In the genomic region with DNA sequence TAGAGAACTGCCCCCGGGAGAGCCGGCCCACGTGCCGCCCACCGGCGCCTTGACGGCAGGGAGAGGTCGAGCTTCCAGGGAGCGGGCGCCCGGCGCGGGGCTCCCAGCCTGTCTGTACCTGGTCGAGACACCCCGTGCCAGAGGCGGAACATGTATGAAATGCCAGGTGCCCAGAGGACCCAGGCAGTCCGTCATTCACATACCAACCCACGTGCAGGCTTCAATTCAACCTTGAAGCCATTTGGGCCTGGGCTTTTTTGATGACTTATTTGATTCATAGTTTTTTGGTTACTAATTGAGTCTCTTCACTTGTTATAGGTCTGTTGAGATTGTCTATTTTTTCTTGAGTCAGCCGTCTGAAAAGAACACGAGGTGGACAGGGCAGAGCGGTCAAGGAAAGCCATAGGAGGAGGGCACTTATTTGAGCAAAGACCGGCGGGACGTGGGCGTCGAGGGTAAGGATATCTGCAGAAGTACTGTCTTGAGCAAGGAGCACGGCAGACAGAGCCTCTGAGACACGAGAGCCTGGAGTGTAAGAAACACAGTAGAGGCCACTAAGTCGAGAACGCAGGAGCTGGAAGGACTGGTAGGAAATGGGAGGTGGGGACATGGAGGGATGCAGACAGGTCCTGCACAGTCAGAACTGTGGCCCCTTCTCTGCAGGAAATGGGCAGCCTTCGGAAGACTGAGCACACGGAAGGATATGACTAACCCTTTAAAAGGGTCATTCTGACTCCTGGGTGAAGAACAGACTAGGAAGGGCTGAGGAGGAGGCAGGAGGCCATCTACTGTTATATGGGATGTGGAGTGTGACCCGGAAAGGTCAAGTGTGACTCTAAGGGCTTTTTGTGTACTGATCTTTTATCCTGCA, we compare ENCODE assay signal across 8 cellular contexts. TPM values are rescaled to one million over a fixed set of nuclear protein-coding genes. Genes with fewer than 3 reads are reported as not detected.
DNase-seq lines count a peak whose midpoint lies in the region; ATAC-seq and TF ChIP-seq lines count a peak whose summit lies in the region.

No MANE protein-coding gene starts in this region.

- peak overlapping the region; percentile 42 for H3K4me2 ChIP-seq in H9 (ENCODE audit: insufficient read depth, insufficient read length, low read length)

- no peak overlapping the region for H3K56ac ChIP-seq in H9 (ENCODE audit: insufficient read length, low read depth, low read length)

- peak overlapping the region; percentile 51 to 72 for H3K4me3 Mint-ChIP-seq in H9
- peak overlapping the region; percentile 65 for H3K4me3 Mint-ChIP-seq in activated CD4-positive, alpha-beta memory T cell treated with anti-CD3 and anti-CD28 coated beads, Interleukin-2, amount 10 ng/mL, durations not matched to agents 7 days and 5 days
- peak overlapping the region; percentile 70 for H3K4me3 Mint-ChIP-seq in stimulated activated effector memory CD8-positive, alpha-beta T cell treated with anti-CD3 and anti-CD28 coated beads, Interleukin-12 subunit alpha, Interleukin-12 subunit beta, amount 100 ng/mL, for 72 hours

- no peak overlapping the region for H3K4ac ChIP-seq in H9 (ENCODE audit: low read depth, low read length)

- H4K91ac ChIP-seq in H9 (ENCODE audit: insufficient read length, low read depth, low read length): no peak overlapping the region

- no peak overlapping the region for H4K5ac ChIP-seq in H9 (ENCODE audit: insufficient read length, low read depth, low read length)

- no peak overlapping the region for H3K18ac ChIP-seq in H9 (ENCODE audit: insufficient read length, low read depth, low read length)

- H2BK12ac ChIP-seq in H9 (ENCODE audit: insufficient read length, low read depth, low read length): no peak overlapping the region

- H4K8ac ChIP-seq in H9 (replicated peaks; ENCODE audit: insufficient read length, low read depth, low read length): no peak overlapping the region

- no peak overlapping the region for H2BK20ac ChIP-seq in H9 (ENCODE audit: low read depth, low read length, poor library complexity, severe bottlenecking)

- ATAC-seq in right cardiac atrium (peak in 1 of 2 donors; percentile 4), HG03521 (IDR thresholded peaks at IDR 0.05; ENCODE audit: unreplicated experiment) (no peak), HG02623 (IDR thresholded peaks at IDR 0.05; ENCODE audit: unreplicated experiment) (no peak)
- no peak for ATAC-seq in stimulated activated effector memory CD8-positive, alpha-beta T cell treated with anti-CD3 and anti-CD28 coated beads, Interleukin-12 subunit alpha, Interleukin-12 subunit beta, amount 100 ng/mL, for 72 hours

- no peak overlapping the region for H3K23ac ChIP-seq in H9 (ENCODE audit: insufficient read length, low read depth, low read length)

- peak overlapping the region; percentile 86 for H3K4me3 ChIP-seq in AG09309 (ENCODE audit: control insufficient read depth, low read depth, low read length)
- peak overlapping the region; percentile 82 for H3K4me3 ChIP-seq in right cardiac atrium (ENCODE audit: low read length)

- H4K20me1 ChIP-seq in H9 (ENCODE audit: control insufficient read depth, insufficient read depth, insufficient read length): no peaks in the 10 kb centered on the region

- no peak overlapping the region for H2BK5ac ChIP-seq in H9 (ENCODE audit: insufficient read length, low read length)

- no peak for DNase-seq in AG09309 (ENCODE audit: low read depth)
- no peak for DNase-seq in H9
- DNase-seq in activated CD4-positive, alpha-beta memory T cell treated with anti-CD3 and anti-CD28 coated beads, Interleukin-2, amount 10 ng/mL, durations not matched to agents 7 days and 5 days: no peak
- DNase-seq in right cardiac atrium: peak in 1 of 3 donors; percentile 56
- no peak for DNase-seq in stimulated activated effector memory CD8-positive, alpha-beta T cell treated with anti-CD3 and anti-CD28 coated beads, Interleukin-12 subunit alpha, Interleukin-12 subunit beta, amount 100 ng/mL, for 72 hours (ENCODE audit: low spot score in 2 of 2)
- no peak for DNase-seq in NCI-H187 treated with DMSO at 0.1 percent for 48 hours (lab: John Stamatoyannopoulos, UW)

- H3K36me3 Mint-ChIP-seq in H9 (ENCODE audit: insufficient read depth in 1 of 3, low read depth in 3 of 3): peaks cover 48 to 68% (median 64%) of the 10 kb centered on the region in 3 experiments
- H3K36me3 Mint-ChIP-seq in activated CD4-positive, alpha-beta memory T cell treated with anti-CD3 and anti-CD28 coated beads, Interleukin-2, amount 10 ng/mL, durations not matched to agents 7 days and 5 days (ENCODE audit: low read depth): peaks cover 55% of the 10 kb centered on the region
- peaks cover 62% of the 10 kb centered on the region for H3K36me3 Mint-ChIP-seq in stimulated activated effector memory CD8-positive, alpha-beta T cell treated with anti-CD3 and anti-CD28 coated beads, Interleukin-12 subunit alpha, Interleukin-12 subunit beta, amount 100 ng/mL, for 72 hours

- no peak overlapping the region for H2AK5ac ChIP-seq in H9 (ENCODE audit: insufficient read length, low read length)

- H3K9me3 ChIP-seq in H9 (ENCODE audit: control insufficient read depth, low read depth, low read length) (peaks cover 3% of the 10 kb centered on the region), right cardiac atrium (ENCODE audit: control insufficient read depth, low read length) (no peaks in the 10 kb centered on the region)

- H3T11ph ChIP-seq in H9 (ENCODE audit: low read length): no peak overlapping the region

- WGBS in H9 (ENCODE audit: extremely low coverage, insufficient read length, low lambda C conversion rate): no CpG with 5 or more reads among the region's 33 CpGs
- WGBS in right cardiac atrium: 51% methylated on average over 33 of the region's 33 CpGs

- H3K27ac Mint-ChIP-seq in H9: no peak overlapping the region
- peak overlapping the region; percentile 56 for H3K27ac Mint-ChIP-seq in activated CD4-positive, alpha-beta memory T cell treated with anti-CD3 and anti-CD28 coated beads, Interleukin-2, amount 10 ng/mL, durations not matched to agents 7 days and 5 days
- H3K27ac Mint-ChIP-seq in stimulated activated effector memory CD8-positive, alpha-beta T cell treated with anti-CD3 and anti-CD28 coated beads, Interleukin-12 subunit alpha, Interleukin-12 subunit beta, amount 100 ng/mL, for 72 hours: peak overlapping the region; percentile 70

- H3K27me3 ChIP-seq in H9 (ENCODE audit: insufficient read depth, low read length) (no peaks in the 10 kb centered on the region; the same call in 1 of the 2 replicates), right cardiac atrium (ENCODE audit: control insufficient read depth, insufficient read depth) (no peaks in the 10 kb centered on the region)

- no peak overlapping the region for H2BK120ac ChIP-seq in H9 (ENCODE audit: low read depth, low read length, poor library complexity, severe bottlenecking)

- no peak for TF ChIP-seq CTCF in AG09309 (IDR thresholded peaks at IDR 0.05; ENCODE audit: control insufficient read depth, insufficient read depth, low read depth, low read length, missing control alignments)
- no peak for TF ChIP-seq CTCF in H9 (conservative IDR thresholded peaks at IDR 0.05)

- POLR2A ChIA-PET in activated CD4-positive, alpha-beta memory T cell treated with anti-CD3 and anti-CD28 coated beads, Interleukin-2, amount 10 ng/mL, durations not matched to agents 7 days and 5 days (lab: Charles Lee): interaction anchor here (1.3 to 1.6 kb wide), 2 partner anchors 18 to 455 kb away, joined by 3 to 4 read pairs; a partner anchor contains a TSS

- H3K4me1 Mint-ChIP-seq in H9: peaks cover 24 to 36% of the 10 kb centered on the region in 2 experiments
- peaks cover 51% of the 10 kb centered on the region for H3K4me1 Mint-ChIP-seq in activated CD4-positive, alpha-beta memory T cell treated with anti-CD3 and anti-CD28 coated beads, Interleukin-2, amount 10 ng/mL, durations not matched to agents 7 days and 5 days
- peaks cover 57% of the 10 kb centered on the region for H3K4me1 Mint-ChIP-seq in stimulated activated effector memory CD8-positive, alpha-beta T cell treated with anti-CD3 and anti-CD28 coated beads, Interleukin-12 subunit alpha, Interleukin-12 subunit beta, amount 100 ng/mL, for 72 hours

- H3K14ac ChIP-seq in H9 (ENCODE audit: insufficient read depth, low read length): no peak overlapping the region

- H3K27ac ChIP-seq in H9 (ENCODE audit: insufficient read length, low read depth, low read length): no peak overlapping the region
- H3K27ac ChIP-seq in right cardiac atrium (ENCODE audit: low read length): no peak overlapping the region

- no peak overlapping the region for H2BK15ac ChIP-seq in H9 (ENCODE audit: low read depth, low read length)

- CTCF ChIA-PET in activated CD4-positive, alpha-beta memory T cell treated with anti-CD3 and anti-CD28 coated beads, Interleukin-2, amount 10 ng/mL, durations not matched to agents 7 days and 5 days (lab: Charles Lee): no interaction called here

- H3K9ac ChIP-seq in H9 (ENCODE audit: extremely low read depth, insufficient read length, low read length): no peak overlapping the region

- H3K23me2 ChIP-seq in H9 (ENCODE audit: insufficient read length, low read depth, low read length, poor library complexity, severe bottlenecking): peaks cover 14% of the 10 kb centered on the region

- H3K4me1 ChIP-seq in H9 (ENCODE audit: insufficient read depth, low read length): no peaks in the 10 kb centered on the region; the same call in 1 of the 2 replicates
- H3K4me1 ChIP-seq in right cardiac atrium (ENCODE audit: control insufficient read depth, insufficient read depth, low read length): peaks cover 7% of the 10 kb centered on the region

- peaks cover 10 to 37% of the 10 kb centered on the region in 2 experiments for H3K9me3 Mint-ChIP-seq in H9
- peaks cover 4% of the 10 kb centered on the region for H3K9me3 Mint-ChIP-seq in activated CD4-positive, alpha-beta memory T cell treated with anti-CD3 and anti-CD28 coated beads, Interleukin-2, amount 10 ng/mL, durations not matched to agents 7 days and 5 days
- H3K9me3 Mint-ChIP-seq in stimulated activated effector memory CD8-positive, alpha-beta T cell treated with anti-CD3 and anti-CD28 coated beads, Interleukin-12 subunit alpha, Interleukin-12 subunit beta, amount 100 ng/mL, for 72 hours: peaks cover under 1% of the 10 kb centered on the region

- peaks cover 28% of the 10 kb centered on the region; the same call in 1 of the 2 replicates for H3K79me2 ChIP-seq in H9 (ENCODE audit: insufficient read depth, low read length)

- intact Hi-C loops in right cardiac atrium (cut with DNase I): no loop called here

- peaks cover 15% of the 10 kb centered on the region for H3K27me3 Mint-ChIP-seq in H9 (ENCODE audit: low read depth)
- no peaks in the 10 kb centered on the region for H3K27me3 Mint-ChIP-seq in activated CD4-positive, alpha-beta memory T cell treated with anti-CD3 and anti-CD28 coated beads, Interleukin-2, amount 10 ng/mL, durations not matched to agents 7 days and 5 days

- no peak overlapping the region for H2AFZ ChIP-seq in H9 (ENCODE audit: low read length)

- H3K79me1 ChIP-seq in H9 (ENCODE audit: insufficient read depth, low read depth, low read length, poor library complexity, severe bottlenecking): peaks cover 3% of the 10 kb centered on the region

RNA-seq across cellular contexts. Expression of a gene that starts 1.2 kb away (rescaled TPM):
- 43.6 and 52.7 TPM in 2 replicates for total RNA-seq in H9 (2021)
- total RNA-seq in activated CD4-positive, alpha-beta memory T cell treated with anti-CD3 and anti-CD28 coated beads, Interleukin-2, amount 10 ng/mL, durations not matched to agents 7 days and 5 days: 10 to 100 TPM; 20.9 to 22.0 TPM
- total RNA-seq in right cardiac atrium: 10 to 100 TPM; 13.9 to 22.8 (median 18.3) TPM
- 10.0 TPM for polyA plus RNA-seq in right cardiac atrium

RNA-seq across cellular contexts. Expression of a gene that starts 52.6 kb away (rescaled TPM):
- total RNA-seq in H9 (2021): 46.3 and 47.5 TPM in 2 replicates
- 10 to 100 TPM; 28.1 to 29.5 TPM for total RNA-seq in activated CD4-positive, alpha-beta memory T cell treated with anti-CD3 and anti-CD28 coated beads, Interleukin-2, amount 10 ng/mL, durations not matched to agents 7 days and 5 days
- total RNA-seq in right cardiac atrium: 10 to 100 TPM; 64.0 to 88.7 (median 76.2) TPM
- polyA plus RNA-seq in right cardiac atrium: 83.3 TPM

Comparison
In these comparisons a context has a peak if more than half of its experiments do, and no peak if none do; other contexts are left out.
1. H3K27ac Mint-ChIP-seq: peak in activated CD4-positive, alpha-beta memory T cell treated with anti-CD3 and anti-CD28 coated beads, Interleukin-2, amount 10 ng/mL, durations not matched to agents 7 days and 5 days (single experiment) and stimulated activated effector memory CD8-positive, alpha-beta T cell treated with anti-CD3 and anti-CD28 coated beads, Interleukin-12 subunit alpha, Interleukin-12 subunit beta, amount 100 ng/mL, for 72 hours (single experiment); none in H9 (0 of 3).
2. Peak in every context shown above with its lines, with median percentiles within 50 percentile points of each other: H3K4me3 Mint-ChIP-seq.